ENCODE assay signal across 8 cellular contexts in the genomic region with DNA sequence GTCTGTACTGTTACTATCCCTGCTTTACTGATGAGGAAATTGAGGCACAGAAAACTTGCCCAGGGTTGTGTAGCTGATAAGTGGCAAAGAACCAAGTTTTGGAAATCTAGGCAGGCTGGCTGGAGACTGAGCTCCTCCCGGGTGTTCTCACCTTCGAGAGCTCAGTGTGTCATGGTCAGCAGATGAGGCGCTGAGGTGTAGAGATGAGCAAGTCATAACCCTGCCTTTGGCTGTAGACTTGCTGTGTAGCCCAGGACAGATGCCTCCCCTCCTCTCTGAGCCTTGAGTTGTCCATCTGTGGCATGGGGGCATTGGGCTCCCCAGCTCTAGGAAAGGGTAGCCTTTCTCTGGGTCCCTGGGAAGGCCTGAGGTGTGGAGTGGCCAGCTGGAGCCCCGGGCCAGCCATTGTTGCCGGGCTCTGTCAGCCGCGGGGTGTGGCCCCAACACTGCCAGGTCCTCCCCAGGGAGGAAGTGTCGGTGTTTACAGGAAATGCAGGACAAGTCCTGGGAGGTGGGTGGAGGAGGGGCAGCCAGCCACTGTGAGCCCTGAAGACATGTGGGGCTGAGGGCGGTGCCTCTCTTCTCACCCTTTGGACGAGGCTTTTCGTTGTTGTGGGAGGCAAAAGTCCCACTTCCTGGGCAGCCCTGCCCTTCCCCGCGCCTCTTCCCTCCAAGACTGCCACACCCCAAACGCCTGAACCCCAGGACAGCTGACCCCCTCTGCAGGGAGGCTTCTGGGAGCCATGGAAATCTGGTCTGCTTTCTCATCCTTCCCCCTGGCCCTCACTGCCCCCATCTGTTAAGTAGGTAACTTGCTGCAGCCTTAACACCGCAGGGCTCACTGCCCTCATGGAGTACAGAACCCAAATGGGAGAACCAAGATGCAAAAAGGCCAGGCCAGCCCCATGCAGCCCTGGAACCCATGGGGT. TPM values are rescaled to one million over a fixed set of nuclear protein-coding genes. Genes with fewer than 3 reads are reported as not detected.
A peak's percentile ranks its signal among the peaks of the same experiment; 100 is the strongest.
DNase-seq lines count a peak whose midpoint lies in the region; ATAC-seq and TF ChIP-seq lines count a peak whose summit lies in the region.

No MANE protein-coding gene starts in this region.

- H3K27me3 ChIP-seq in colonic mucosa: no peaks in the 10 kb centered on the region

- H3K9me3 Mint-ChIP-seq in memory B cell: no peaks in the 10 kb centered on the region

- H3K9me3 ChIP-seq in colonic mucosa: no peaks in the 10 kb centered on the region

- H3K9ac ChIP-seq in colonic mucosa (ENCODE audit: low read depth in 2 of 2, low read length in 2 of 2): no peak overlapping the region

- intact Hi-C loops in colonic mucosa (cut with DNase I): no loop called here

- peak; percentile 2 for DNase-seq in DMS153 treated with DMSO at 0.1 percent for 48 hours (lab: John Stamatoyannopoulos, UW; ENCODE audit: unreplicated experiment)
- peak; percentile 7 for DNase-seq in HT-29 (ENCODE audit: low spot score)
- DNase-seq in colonic mucosa: peak; percentile 81
- DNase-seq in memory B cell (ENCODE audit: low spot score in 2 of 2): no peak
- DNase-seq in AG08395 (ENCODE audit: low spot score): no peak
- DNase-seq in NCI-H1436 treated with DMSO at 0.1 percent for 48 hours (lab: John Stamatoyannopoulos, UW): no peak
- DNase-seq in cerebellar nuclear complex (lab: John Stamatoyannopoulos, UW): no peak
- no peak for DNase-seq in SHP77 (lab: John Stamatoyannopoulos, UW)

- no peak for TF ChIP-seq CTCF in colonic mucosa (IDR thresholded peaks at IDR 0.05)

- no peak overlapping the region for H3K27ac ChIP-seq in colonic mucosa

- ATAC-seq in memory B cell (ENCODE audit: low read depth): peak; percentile 70

- H3K27ac Mint-ChIP-seq in memory B cell: peak overlapping the region; percentile 69

- no peak overlapping the region for H3K4me3 ChIP-seq in colonic mucosa

- peaks cover 2% of the 10 kb centered on the region for H3K27me3 Mint-ChIP-seq in memory B cell

- no peaks in the 10 kb centered on the region for H3K4me1 ChIP-seq in colonic mucosa

- no peaks in the 10 kb centered on the region for H3K36me3 Mint-ChIP-seq in memory B cell

- no peaks in the 10 kb centered on the region for H3K36me3 ChIP-seq in colonic mucosa

- H3K4me1 Mint-ChIP-seq in memory B cell: peaks cover 34% of the 10 kb centered on the region

- H3K4me3 Mint-ChIP-seq in memory B cell: peak overlapping the region; percentile 59

RNA-seq across cellular contexts. Expression of gene FGD5, which starts 29.1 kb away (rescaled TPM):
- total RNA-seq in HT-29 (2014; rRNA removed; shearing (Covaris generic)): not detected in 2 replicates
- total RNA-seq in colonic mucosa: 1 to 10 TPM; 4.4 to 8.7 TPM

Comparison
In these comparisons a context has a peak if more than half of its experiments do, and no peak if none do; other contexts are left out.
1. DNase-seq: peak in DMS153 treated with DMSO at 0.1 percent for 48 hours (single experiment), HT-29 (single experiment) and colonic mucosa (single experiment); none in memory B cell (0 of 2), AG08395 (single experiment), NCI-H1436 treated with DMSO at 0.1 percent for 48 hours (single experiment), cerebellar nuclear complex (0 of 2) and SHP77 (0 of 2).